9 cellular contexts compared by ENCODE assay signal in genomic region chr14:22885975-22886374, GRCh38. TPM values are rescaled to one million over a fixed set of nuclear protein-coding genes. Genes with fewer than 3 reads are reported as not detected.
DNase-seq lines count a peak whose midpoint lies in the region; FAIRE-seq and TF ChIP-seq lines count a peak whose summit lies in the region.
"Had no signal": no experiment of that assay in that cellular context is flagged by ENCODE, and none has a peak within 500 bp of the region (broad histone marks: within the 10 kb centered on the region; RNA-seq: fewer than 3 reads in every experiment).

No MANE protein-coding gene starts in this region.

- no peak for TF ChIP-seq EP300 in suprapubic skin (IDR thresholded peaks at IDR 0.05)

- intact Hi-C loops in activated T-helper 1 cell treated with anti-CD3 and anti-CD28 coated beads, Interleukin-12 subunit alpha, Interleukin-12 subunit beta, Interleukin-2, Interleukin-4 antibody, amounts not matched to agents 30 ng/mL and 10 ng/mL and 1 ng/mL, durations not matched to agents 14 hours and 24 hours and 36 hours (cut with micrococcal nuclease): loop anchor here (2.0 kb wide), 1 partner anchor 15 kb away; no protein-coding TSS in a partner anchor

- WGBS in suprapubic skin: 75% methylated on average over 21 of the region's 21 CpGs

- DNase-seq in activated CD4-positive, alpha-beta T cell treated with anti-CD3 and anti-CD28 coated beads, Interleukin-2, amount 10 ng/mL, durations not matched to agents 7 days and 5 days: no peak
- no peak for DNase-seq in activated CD4-positive, alpha-beta T cell treated with anti-CD3 and anti-CD28 coated beads, Interleukin-2, amount 50 U/mL, for 4 hours
- DNase-seq in activated T-helper 1 cell treated with anti-CD3 and anti-CD28 coated beads, Interleukin-12 subunit alpha, Interleukin-12 subunit beta, Interleukin-2, Interleukin-4 antibody, amounts not matched to agents 30 ng/mL and 10 ng/mL and 1 ng/mL, durations not matched to agents 14 hours and 24 hours and 36 hours (ENCODE audit: low spot score): no peak
- DNase-seq in keratinocyte (ENCODE audit: low read depth, low spot score) (no peak), suprapubic skin (ENCODE audit: low spot score in 2 of 2) (no peak), NCI-H2081 treated with DMSO at 0.1 percent for 48 hours (lab: John Stamatoyannopoulos, UW) (no peak), NCI-H2227 (lab: John Stamatoyannopoulos, UW; ENCODE audit: unreplicated experiment) (no peak)
- no peak for DNase-seq in effector CD8-positive, alpha-beta T cell (lab: John Stamatoyannopoulos, UW)

- no peaks in the 10 kb centered on the region for H3K79me2 ChIP-seq in keratinocyte (ENCODE audit: control insufficient read depth, insufficient read depth, low read length)

- no peak overlapping the region for H3K27ac ChIP-seq in keratinocyte (ENCODE audit: control insufficient read depth, insufficient read depth, low read length)
- no peak overlapping the region for H3K27ac ChIP-seq in suprapubic skin

- no peak overlapping the region for H3K4me2 ChIP-seq in keratinocyte (ENCODE audit: control insufficient read depth, extremely low read depth, insufficient read depth, low read depth, low read length)

- H3K36me3 ChIP-seq in keratinocyte (ENCODE audit: control insufficient read depth in 2 of 2, extremely low read depth in 1 of 2, insufficient read depth in 2 of 2, low read length in 2 of 2) (no peaks in the 10 kb centered on the region), suprapubic skin (no peaks in the 10 kb centered on the region)

- CTCF ChIA-PET in activated CD4-positive, alpha-beta T cell treated with anti-CD3 and anti-CD28 coated beads, Interleukin-2, amount 10 ng/mL, durations not matched to agents 7 days and 5 days (lab: Charles Lee): interaction anchor here (0.8 to 7.9 kb wide), 9 partner anchors 10 to 333 kb away, joined by 3 to 61 read pairs (median 5); partner anchors contain the start of gene LRP10

- TF ChIP-seq CTCF in keratinocyte (optimal IDR thresholded peaks at IDR 0.05 in 1 of 3, IDR thresholded peaks at IDR 0.05 in 1 of 3, conservative IDR thresholded peaks at IDR 0.05 in 1 of 3; ENCODE audit: extremely low read depth in 1 of 3, insufficient read depth in 2 of 3, low read length in 3 of 3) (no peak), suprapubic skin (IDR thresholded peaks at IDR 0.05) (no peak)

- dilution Hi-C loops in keratinocyte (cut with MboI; ENCODE audit: extremely low pct_ligation_motif_present, low sequenced_read_pairs): no loop called here

- peak overlapping the region; percentile 41 for H3K4me3 Mint-ChIP-seq in activated CD4-positive, alpha-beta T cell treated with anti-CD3 and anti-CD28 coated beads, Interleukin-2, amount 10 ng/mL, durations not matched to agents 7 days and 5 days
- peak overlapping the region; percentile 36 for H3K4me3 Mint-ChIP-seq in activated T-helper 1 cell treated with anti-CD3 and anti-CD28 coated beads, Interleukin-12 subunit alpha, Interleukin-12 subunit beta, Interleukin-2, Interleukin-4 antibody, amounts not matched to agents 30 ng/mL and 10 ng/mL and 1 ng/mL, durations not matched to agents 14 hours and 24 hours and 36 hours

- no peaks in the 10 kb centered on the region for H3K9me3 Mint-ChIP-seq in activated CD4-positive, alpha-beta T cell treated with anti-CD3 and anti-CD28 coated beads, Interleukin-2, amount 10 ng/mL, durations not matched to agents 7 days and 5 days
- H3K9me3 Mint-ChIP-seq in activated T-helper 1 cell treated with anti-CD3 and anti-CD28 coated beads, Interleukin-12 subunit alpha, Interleukin-12 subunit beta, Interleukin-2, Interleukin-4 antibody, amounts not matched to agents 30 ng/mL and 10 ng/mL and 1 ng/mL, durations not matched to agents 14 hours and 24 hours and 36 hours: no peaks in the 10 kb centered on the region

- POLR2A ChIA-PET in activated CD4-positive, alpha-beta T cell treated with anti-CD3 and anti-CD28 coated beads, Interleukin-2, amount 10 ng/mL, durations not matched to agents 7 days and 5 days (lab: Charles Lee): no interaction called here

- peak overlapping the region; percentile 87 for H2AFZ ChIP-seq in keratinocyte (ENCODE audit: control insufficient read depth, low read length)

- H3K9me3 ChIP-seq in keratinocyte (ENCODE audit: control insufficient read depth, low read depth, low read length) (no peaks in the 10 kb centered on the region), suprapubic skin (no peaks in the 10 kb centered on the region)

- FAIRE-seq in keratinocyte (lab: Jason Lieb, UNC): no peak
- FAIRE-seq: urothelium cell line had no signal

- no peaks in the 10 kb centered on the region for H3K9me1 ChIP-seq in keratinocyte (ENCODE audit: control insufficient read depth, extremely low read depth, insufficient read depth, low read length)

- H3K4me1 ChIP-seq in keratinocyte (ENCODE audit: control insufficient read depth, extremely low read depth, insufficient read depth, low read length) (peaks cover 26% of the 10 kb centered on the region), suprapubic skin (peaks cover 49% of the 10 kb centered on the region)

- H3K9ac ChIP-seq in keratinocyte (ENCODE audit: control insufficient read depth, extremely low read depth, insufficient read depth, low read length): no peak overlapping the region

- peak overlapping the region; percentile 43 for H3K27ac Mint-ChIP-seq in activated CD4-positive, alpha-beta T cell treated with anti-CD3 and anti-CD28 coated beads, Interleukin-2, amount 10 ng/mL, durations not matched to agents 7 days and 5 days
- H3K27ac Mint-ChIP-seq in activated T-helper 1 cell treated with anti-CD3 and anti-CD28 coated beads, Interleukin-12 subunit alpha, Interleukin-12 subunit beta, Interleukin-2, Interleukin-4 antibody, amounts not matched to agents 30 ng/mL and 10 ng/mL and 1 ng/mL, durations not matched to agents 14 hours and 24 hours and 36 hours: peak overlapping the region; percentile 59

- H3K27me3 Mint-ChIP-seq in activated CD4-positive, alpha-beta T cell treated with anti-CD3 and anti-CD28 coated beads, Interleukin-2, amount 10 ng/mL, durations not matched to agents 7 days and 5 days: peaks cover 20% of the 10 kb centered on the region
- H3K27me3 Mint-ChIP-seq in activated T-helper 1 cell treated with anti-CD3 and anti-CD28 coated beads, Interleukin-12 subunit alpha, Interleukin-12 subunit beta, Interleukin-2, Interleukin-4 antibody, amounts not matched to agents 30 ng/mL and 10 ng/mL and 1 ng/mL, durations not matched to agents 14 hours and 24 hours and 36 hours (ENCODE audit: insufficient read depth): peaks cover 8% of the 10 kb centered on the region

- peaks cover 48% of the 10 kb centered on the region for H3K4me1 Mint-ChIP-seq in activated CD4-positive, alpha-beta T cell treated with anti-CD3 and anti-CD28 coated beads, Interleukin-2, amount 10 ng/mL, durations not matched to agents 7 days and 5 days
- peaks cover 31% of the 10 kb centered on the region for H3K4me1 Mint-ChIP-seq in activated T-helper 1 cell treated with anti-CD3 and anti-CD28 coated beads, Interleukin-12 subunit alpha, Interleukin-12 subunit beta, Interleukin-2, Interleukin-4 antibody, amounts not matched to agents 30 ng/mL and 10 ng/mL and 1 ng/mL, durations not matched to agents 14 hours and 24 hours and 36 hours (ENCODE audit: low read depth)

- H3K4me3 ChIP-seq in keratinocyte (ENCODE audit: control insufficient read depth in 2 of 3, extremely low read depth in 1 of 3, insufficient read depth in 2 of 3, low read depth in 1 of 3, low read length in 3 of 3) (no peak overlapping the region), suprapubic skin (peak overlapping the region; percentile 55)

- H3K27me3 ChIP-seq in keratinocyte (ENCODE audit: control insufficient read depth, extremely low read depth, insufficient read depth, low read length): no peaks in the 10 kb centered on the region
- no peaks in the 10 kb centered on the region for H3K27me3 ChIP-seq in suprapubic skin

- no peaks in the 10 kb centered on the region for H3K36me3 Mint-ChIP-seq in activated CD4-positive, alpha-beta T cell treated with anti-CD3 and anti-CD28 coated beads, Interleukin-2, amount 10 ng/mL, durations not matched to agents 7 days and 5 days (ENCODE audit: low read depth)
- H3K36me3 Mint-ChIP-seq in activated T-helper 1 cell treated with anti-CD3 and anti-CD28 coated beads, Interleukin-12 subunit alpha, Interleukin-12 subunit beta, Interleukin-2, Interleukin-4 antibody, amounts not matched to agents 30 ng/mL and 10 ng/mL and 1 ng/mL, durations not matched to agents 14 hours and 24 hours and 36 hours (ENCODE audit: low read depth): peaks cover 8% of the 10 kb centered on the region

- no peak for TF ChIP-seq POLR2A in suprapubic skin (IDR thresholded peaks at IDR 0.05)

- H4K20me1 ChIP-seq in keratinocyte (ENCODE audit: control insufficient read depth, extremely low read depth, insufficient read depth, low read length): no peaks in the 10 kb centered on the region

RNA-seq across cellular contexts. Expression of gene REM2, which starts 3.0 kb away (rescaled TPM):
- total RNA-seq in activated CD4-positive, alpha-beta T cell treated with anti-CD3 and anti-CD28 coated beads, Interleukin-2, amount 10 ng/mL, durations not matched to agents 7 days and 5 days: under 1 TPM; 0.52 to 0.69 TPM
- total RNA-seq in activated T-helper 1 cell treated with anti-CD3 and anti-CD28 coated beads, Interleukin-12 subunit alpha, Interleukin-12 subunit beta, Interleukin-2, Interleukin-4 antibody, amounts not matched to agents 30 ng/mL and 10 ng/mL and 1 ng/mL, durations not matched to agents 14 hours and 24 hours and 36 hours: 0.39 TPM in 1 of 2 replicates, not detected in the other
- 0.04 to 0.06 TPM (median 0.05 TPM) in 3 replicates for polyA plus RNA-seq in keratinocyte
- not detected for polyA plus RNA-seq in keratinocyte (2011; ENCODE audit: low read depth)
- 0.06 TPM in 1 of 2 replicates, not detected in the other for polyA plus RNA-seq in keratinocyte (2011; cell fraction: cytosol; rRNA removed)
- polyA plus RNA-seq in keratinocyte (2011; cell fraction: nucleus; rRNA removed): 0.20 and 0.25 TPM in 2 replicates
- polyA plus RNA-seq in keratinocyte (2012; ENCODE audit: low replicate concordance): 0.87 TPM in 1 of 2 replicates, not detected in the other
- polyA minus RNA-seq in keratinocyte: not detected in 3 replicates
- polyA minus RNA-seq in keratinocyte (2011; cell fraction: cytosol; rRNA and poly(A)+ RNA removed): not detected
- 0.32 TPM in 1 of 2 replicates, not detected in the other for polyA minus RNA-seq in keratinocyte (2011; cell fraction: nucleus; rRNA and poly(A)+ RNA removed)
- 1 to 10 TPM in 2 of 4 donors, under 1 TPM in 2; 0.89 to 5.4 (median 1.2) TPM for total RNA-seq in suprapubic skin

RNA-seq across cellular contexts. Expression of gene LRP10, which starts 14.4 kb away (rescaled TPM):
- 10 to 100 TPM; 60.0 to 63.5 TPM for total RNA-seq in activated CD4-positive, alpha-beta T cell treated with anti-CD3 and anti-CD28 coated beads, Interleukin-2, amount 10 ng/mL, durations not matched to agents 7 days and 5 days
- 44.6 and 46.0 TPM in 2 replicates for total RNA-seq in activated T-helper 1 cell treated with anti-CD3 and anti-CD28 coated beads, Interleukin-12 subunit alpha, Interleukin-12 subunit beta, Interleukin-2, Interleukin-4 antibody, amounts not matched to agents 30 ng/mL and 10 ng/mL and 1 ng/mL, durations not matched to agents 14 hours and 24 hours and 36 hours
- polyA plus RNA-seq in keratinocyte: 36.7 to 79.4 TPM (median 62.5 TPM) in 3 replicates
- 43.9 TPM for polyA plus RNA-seq in keratinocyte (2011; ENCODE audit: low read depth)
- 44.1 and 73.2 TPM in 2 replicates for polyA plus RNA-seq in keratinocyte (2011; cell fraction: cytosol; rRNA removed)
- 131 and 159 TPM in 2 replicates for polyA plus RNA-seq in keratinocyte (2011; cell fraction: nucleus; rRNA removed)
- 95.0 and 106 TPM in 2 replicates for polyA plus RNA-seq in keratinocyte (2012; ENCODE audit: low replicate concordance)
- polyA minus RNA-seq in keratinocyte: 110 to 463 TPM (median 142 TPM) in 3 replicates
- polyA minus RNA-seq in keratinocyte (2011; cell fraction: cytosol; rRNA and poly(A)+ RNA removed): 143 TPM
- 194 and 209 TPM in 2 replicates for polyA minus RNA-seq in keratinocyte (2011; cell fraction: nucleus; rRNA and poly(A)+ RNA removed)
- total RNA-seq in suprapubic skin: 100 to 1,000 TPM in 3 of 4 donors, 10 to 100 TPM in 1; 97.8 to 170 (median 157) TPM

RNA-seq across cellular contexts. Expression of gene RBM23, which starts 33.0 kb away (rescaled TPM):
- 10 to 100 TPM; 79.0 to 79.6 TPM for total RNA-seq in activated CD4-positive, alpha-beta T cell treated with anti-CD3 and anti-CD28 coated beads, Interleukin-2, amount 10 ng/mL, durations not matched to agents 7 days and 5 days
- 86.4 and 90.5 TPM in 2 replicates for total RNA-seq in activated T-helper 1 cell treated with anti-CD3 and anti-CD28 coated beads, Interleukin-12 subunit alpha, Interleukin-12 subunit beta, Interleukin-2, Interleukin-4 antibody, amounts not matched to agents 30 ng/mL and 10 ng/mL and 1 ng/mL, durations not matched to agents 14 hours and 24 hours and 36 hours
- 36.9 to 73.8 TPM (median 50.8 TPM) in 3 replicates for polyA plus RNA-seq in keratinocyte
- polyA plus RNA-seq in keratinocyte (2011; ENCODE audit: low read depth): 41.7 TPM
- 43.9 and 47.7 TPM in 2 replicates for polyA plus RNA-seq in keratinocyte (2011; cell fraction: cytosol; rRNA removed)
- polyA plus RNA-seq in keratinocyte (2011; cell fraction: nucleus; rRNA removed): 58.7 and 68.4 TPM in 2 replicates
- polyA plus RNA-seq in keratinocyte (2012; ENCODE audit: low replicate concordance): 28.6 and 43.5 TPM in 2 replicates
- 31.6 to 63.5 TPM (median 46.4 TPM) in 3 replicates for polyA minus RNA-seq in keratinocyte
- 35.3 TPM for polyA minus RNA-seq in keratinocyte (2011; cell fraction: cytosol; rRNA and poly(A)+ RNA removed)
- polyA minus RNA-seq in keratinocyte (2011; cell fraction: nucleus; rRNA and poly(A)+ RNA removed): 26.8 and 36.9 TPM in 2 replicates
- total RNA-seq in suprapubic skin: 100 to 1,000 TPM in 1 of 4 donors, 10 to 100 TPM in 3; 64.5 to 104 (median 93.0) TPM

RNA-seq across cellular contexts. Expression of gene PRMT5, which starts 43.2 kb away (rescaled TPM):
- 10 to 100 TPM; 52.6 to 56.8 TPM for total RNA-seq in activated CD4-positive, alpha-beta T cell treated with anti-CD3 and anti-CD28 coated beads, Interleukin-2, amount 10 ng/mL, durations not matched to agents 7 days and 5 days
- total RNA-seq in activated T-helper 1 cell treated with anti-CD3 and anti-CD28 coated beads, Interleukin-12 subunit alpha, Interleukin-12 subunit beta, Interleukin-2, Interleukin-4 antibody, amounts not matched to agents 30 ng/mL and 10 ng/mL and 1 ng/mL, durations not matched to agents 14 hours and 24 hours and 36 hours: 174 and 180 TPM in 2 replicates
- polyA plus RNA-seq in keratinocyte: 241 to 271 TPM (median 266 TPM) in 3 replicates
- 72.9 TPM for polyA plus RNA-seq in keratinocyte (2011; ENCODE audit: low read depth)
- 202 and 233 TPM in 2 replicates for polyA plus RNA-seq in keratinocyte (2011; cell fraction: cytosol; rRNA removed)
- polyA plus RNA-seq in keratinocyte (2011; cell fraction: nucleus; rRNA removed): 242 and 322 TPM in 2 replicates
- 114 and 250 TPM in 2 replicates for polyA plus RNA-seq in keratinocyte (2012; ENCODE audit: low replicate concordance)
- polyA minus RNA-seq in keratinocyte: 276 to 326 TPM (median 308 TPM) in 3 replicates
- 151 TPM for polyA minus RNA-seq in keratinocyte (2011; cell fraction: cytosol; rRNA and poly(A)+ RNA removed)
- polyA minus RNA-seq in keratinocyte (2011; cell fraction: nucleus; rRNA and poly(A)+ RNA removed): 80.1 and 161 TPM in 2 replicates
- total RNA-seq in suprapubic skin: 10 to 100 TPM; 44.0 to 58.4 (median 50.3) TPM

RNA-seq across cellular contexts. Expression of gene MMP14, which starts 49.6 kb away (rescaled TPM):
- 1 to 10 TPM; 1.8 to 2.1 TPM for total RNA-seq in activated CD4-positive, alpha-beta T cell treated with anti-CD3 and anti-CD28 coated beads, Interleukin-2, amount 10 ng/mL, durations not matched to agents 7 days and 5 days
- 1.5 and 2.6 TPM in 2 replicates for total RNA-seq in activated T-helper 1 cell treated with anti-CD3 and anti-CD28 coated beads, Interleukin-12 subunit alpha, Interleukin-12 subunit beta, Interleukin-2, Interleukin-4 antibody, amounts not matched to agents 30 ng/mL and 10 ng/mL and 1 ng/mL, durations not matched to agents 14 hours and 24 hours and 36 hours
- polyA plus RNA-seq in keratinocyte: 185 to 355 TPM (median 246 TPM) in 3 replicates
- polyA plus RNA-seq in keratinocyte (2011; ENCODE audit: low read depth): 38.1 TPM
- polyA plus RNA-seq in keratinocyte (2011; cell fraction: cytosol; rRNA removed): 52.3 and 79.2 TPM in 2 replicates
- polyA plus RNA-seq in keratinocyte (2011; cell fraction: nucleus; rRNA removed): 794 and 868 TPM in 2 replicates
- polyA plus RNA-seq in keratinocyte (2012; ENCODE audit: low replicate concordance): 99.7 and 290 TPM in 2 replicates
- 235 to 587 TPM (median 267 TPM) in 3 replicates for polyA minus RNA-seq in keratinocyte
- polyA minus RNA-seq in keratinocyte (2011; cell fraction: cytosol; rRNA and poly(A)+ RNA removed): 209 TPM
- polyA minus RNA-seq in keratinocyte (2011; cell fraction: nucleus; rRNA and poly(A)+ RNA removed): 532 and 668 TPM in 2 replicates
- 100 to 1,000 TPM; 106 to 161 (median 128) TPM for total RNA-seq in suprapubic skin
